Comparison of ENCODE assay signal across 17 cellular contexts in the genomic region with DNA sequence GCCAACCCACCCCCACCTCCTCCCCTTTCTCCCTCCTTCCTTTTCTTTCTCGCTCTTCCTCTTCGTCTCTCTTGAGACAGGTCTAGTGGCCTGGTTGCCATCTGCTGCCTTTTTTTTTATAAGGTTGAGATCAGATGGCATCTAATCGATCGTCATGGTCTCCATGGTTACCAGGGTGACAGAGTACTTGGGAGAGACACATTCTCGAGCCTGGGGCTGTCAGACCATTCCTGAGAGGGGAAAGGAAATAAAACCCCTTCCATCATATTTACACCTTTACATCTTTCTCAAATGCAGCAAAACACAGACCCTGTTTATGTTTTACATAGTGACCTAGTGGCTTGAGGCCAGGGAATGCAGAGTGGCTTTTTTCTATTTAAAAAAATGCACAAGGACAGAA.
"Had no signal": no experiment of that assay in that cellular context is flagged by ENCODE, and none has a peak within 500 bp of the region (broad histone marks: within the 10 kb centered on the region; RNA-seq: fewer than 3 reads in every experiment).

No MANE protein-coding gene starts in this region.

- ATAC-seq: activated naive CD8-positive, alpha-beta T cell treated with anti-CD3 and anti-CD28 coated beads, Interleukin-2, amount 50 U/mL, for 24 hours; heart right ventricle; left lobe of liver; mucosa of descending colon; natural killer cell; psoas muscle had no signal

- H3K4me3 Mint-ChIP-seq: activated CD4-positive, alpha-beta memory T cell treated with anti-CD3 and anti-CD28 coated beads, Interleukin-2, amount 10 ng/mL, durations not matched to agents 7 days and 5 days; activated naive CD8-positive, alpha-beta T cell treated with anti-CD3 and anti-CD28 coated beads, Interleukin-2, amount 50 U/mL, for 24 hours; natural killer cell had no signal

- H3K9me3 Mint-ChIP-seq: activated CD4-positive, alpha-beta memory T cell treated with anti-CD3 and anti-CD28 coated beads, Interleukin-2, amount 10 ng/mL, durations not matched to agents 7 days and 5 days; activated naive CD8-positive, alpha-beta T cell treated with anti-CD3 and anti-CD28 coated beads, Interleukin-2, amount 50 U/mL, for 24 hours; natural killer cell had no signal

- H3K27me3 ChIP-seq: ascending aorta, sigmoid colon had no signal

- DNase-seq: activated CD4-positive, alpha-beta memory T cell treated with anti-CD3 and anti-CD28 coated beads, Interleukin-2, amount 10 ng/mL, durations not matched to agents 7 days and 5 days; activated CD8-positive, alpha-beta memory T cell treated with anti-CD3 and anti-CD28 coated beads, Interleukin-2, amount 50 U/mL, for 4 hours; activated naive CD4-positive, alpha-beta T cell; activated naive CD8-positive, alpha-beta T cell treated with anti-CD3 and anti-CD28 coated beads, Interleukin-2, amount 50 U/mL, for 24 hours; heart right ventricle; islet precursor cell; mammary epithelial cell; mucosa of descending colon; natural killer cell; psoas muscle; sigmoid colon; stimulated activated CD4-positive, alpha-beta T cell treated with anti-CD3 and anti-CD28 coated beads, Interleukin-12 subunit alpha, Interleukin-12 subunit beta, amount 100 ng/mL, for 4 hours; stimulated activated naive CD4-positive, alpha-beta T cell treated with Interleukin-2 at 50 U/mL for 16 hours; T-helper 9 cell; trophoblast cell had no signal

- H3K4me1 Mint-ChIP-seq: natural killer cell had no signal

- H3K36me3 Mint-ChIP-seq: natural killer cell had no signal

- H3K36me3 ChIP-seq: ascending aorta, heart right ventricle, sigmoid colon had no signal

- H3K27ac ChIP-seq: ascending aorta, heart right ventricle, psoas muscle, sigmoid colon had no signal

- H3K4me3 ChIP-seq: ascending aorta, heart right ventricle, mucosa of descending colon, psoas muscle, sigmoid colon had no signal

- H3K27ac Mint-ChIP-seq: activated CD4-positive, alpha-beta memory T cell treated with anti-CD3 and anti-CD28 coated beads, Interleukin-2, amount 10 ng/mL, durations not matched to agents 7 days and 5 days; activated naive CD8-positive, alpha-beta T cell treated with anti-CD3 and anti-CD28 coated beads, Interleukin-2, amount 50 U/mL, for 24 hours; natural killer cell had no signal

- H3K9me3 ChIP-seq: ascending aorta, heart right ventricle, mucosa of descending colon, psoas muscle, sigmoid colon had no signal
